Comparison of ENCODE assay signal across 8 cellular contexts in the genomic region with DNA sequence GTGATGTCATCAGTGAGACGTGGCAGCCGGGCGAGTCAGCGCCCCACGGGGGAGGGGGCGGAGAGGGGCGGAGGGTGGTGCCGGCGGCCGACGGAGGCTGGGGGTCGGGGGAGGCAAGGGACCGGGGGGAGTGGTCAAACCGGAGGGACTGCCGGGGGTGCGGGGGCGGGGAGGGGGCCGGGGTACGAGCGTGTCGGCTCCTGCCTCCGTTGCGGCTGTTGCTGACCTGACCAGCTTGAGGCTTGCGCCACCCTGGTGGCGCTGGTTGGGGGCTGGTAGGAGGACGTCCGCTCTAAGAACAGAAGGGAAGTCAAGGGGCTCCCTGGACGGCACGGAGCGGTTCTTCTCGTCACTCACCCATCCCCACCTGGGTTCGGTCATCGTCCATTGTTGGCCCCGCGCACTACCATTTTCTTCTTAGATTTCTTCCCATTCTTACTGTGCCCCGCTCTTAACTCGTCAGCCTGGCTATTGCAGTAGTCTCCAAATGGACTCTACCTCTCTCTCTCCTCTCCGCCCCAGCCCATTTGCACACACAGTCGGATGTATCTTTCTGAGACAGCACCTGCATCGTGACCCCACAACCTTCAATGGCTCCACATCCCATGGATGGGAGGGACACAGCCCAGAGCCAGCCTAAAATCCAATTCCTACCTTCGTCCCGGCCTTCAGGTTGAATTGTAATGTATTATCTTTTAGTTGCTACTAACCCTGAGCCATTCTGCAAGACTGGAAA. TPM values are rescaled to one million over a fixed set of nuclear protein-coding genes. Genes with fewer than 3 reads are reported as not detected.
A peak's percentile ranks its signal among the peaks of the same experiment; 100 is the strongest.
DNase-seq lines count a peak whose midpoint lies in the region; ATAC-seq, FAIRE-seq and TF ChIP-seq lines count a peak whose summit lies in the region.

No MANE protein-coding gene starts in this region.

- H3K9ac ChIP-seq in OCI-LY3 (ENCODE audit: low read length): peak overlapping the region; percentile 76

- H3K27ac ChIP-seq in OCI-LY3 (ENCODE audit: low read length) (peak overlapping the region; percentile 31), coronary artery (peak overlapping the region; percentile 97 to 100)

- no peaks in the 10 kb centered on the region for H3K27me3 ChIP-seq in OCI-LY3 (ENCODE audit: low read depth, low read length)

- H3K79me2 ChIP-seq in OCI-LY3 (ENCODE audit: low read length): peaks cover 43% of the 10 kb centered on the region

- H3K9me3 ChIP-seq in OCI-LY3 (ENCODE audit: insufficient read depth, low read length) (no peaks in the 10 kb centered on the region), mucosa of descending colon (no peaks in the 10 kb centered on the region)

- TF ChIP-seq CTCF in OCI-LY3 (IDR thresholded peaks at IDR 0.05; ENCODE audit: low read depth, low read length) (no peak), coronary artery (IDR thresholded peaks at IDR 0.05) (peak; percentile 20), mucosa of descending colon (IDR thresholded peaks at IDR 0.05) (peak; percentile 53)

- peak overlapping the region; percentile 83 for H2AFZ ChIP-seq in OCI-LY3 (ENCODE audit: low read depth, low read length)

- intact Hi-C loops in mucosa of descending colon (cut with DNase I, micrococcal nuclease): no loop called here

- peak overlapping the region; percentile 91 for H3K4me2 ChIP-seq in OCI-LY3 (ENCODE audit: low read length)

- peak; percentile 56 for DNase-seq in A172 (ENCODE audit: low spot score)
- DNase-seq in coronary artery (ENCODE audit: low spot score): no peak
- DNase-seq in mucosa of descending colon: no peak
- no peak for DNase-seq in RCC 7860 (ENCODE audit: low spot score)
- DNase-seq in frontal cortex (ENCODE audit: low spot score in 2 of 2): no peak

- H3K4me3 ChIP-seq in OCI-LY3 (ENCODE audit: low read length): peak overlapping the region; percentile 84
- H3K4me3 ChIP-seq in coronary artery: peak overlapping the region; percentile 98
- peak overlapping the region; percentile 67 for H3K4me3 ChIP-seq in mucosa of descending colon

- ATAC-seq in GM18511 (IDR thresholded peaks at IDR 0.05; ENCODE audit: unreplicated experiment) (peak; percentile 44), HG02943 (IDR thresholded peaks at IDR 0.05; ENCODE audit: low read depth, unreplicated experiment) (peak; percentile 40), mucosa of descending colon (peak; percentile 57)

- FAIRE-seq in RCC 7860 (lab: Jason Lieb, UNC) (no peak), frontal cortex (lab: Jason Lieb, UNC) (no peak)

- H4K20me1 ChIP-seq in OCI-LY3 (ENCODE audit: insufficient read depth, low read length): peaks cover 36% of the 10 kb centered on the region

- H3K36me3 ChIP-seq in OCI-LY3 (replicated peaks; ENCODE audit: low read depth, low read length) (peaks cover 5% of the 10 kb centered on the region), mucosa of descending colon (ENCODE audit: low read depth) (peaks cover 3% of the 10 kb centered on the region)

- H3K4me1 ChIP-seq in OCI-LY3 (ENCODE audit: low read length) (peaks cover 27% of the 10 kb centered on the region), mucosa of descending colon (ENCODE audit: low read depth) (peaks cover 32% of the 10 kb centered on the region)

RNA-seq across cellular contexts. Expression of a gene that starts 0.7 kb away (rescaled TPM):
- 143 and 156 TPM in 2 replicates for total RNA-seq in A172 (2014; rRNA removed; shearing (Covaris generic))
- total RNA-seq in mucosa of descending colon: 100 to 1,000 TPM; 144 to 165 (median 151) TPM
- total RNA-seq in frontal cortex: 101 TPM
